In the genomic region with DNA sequence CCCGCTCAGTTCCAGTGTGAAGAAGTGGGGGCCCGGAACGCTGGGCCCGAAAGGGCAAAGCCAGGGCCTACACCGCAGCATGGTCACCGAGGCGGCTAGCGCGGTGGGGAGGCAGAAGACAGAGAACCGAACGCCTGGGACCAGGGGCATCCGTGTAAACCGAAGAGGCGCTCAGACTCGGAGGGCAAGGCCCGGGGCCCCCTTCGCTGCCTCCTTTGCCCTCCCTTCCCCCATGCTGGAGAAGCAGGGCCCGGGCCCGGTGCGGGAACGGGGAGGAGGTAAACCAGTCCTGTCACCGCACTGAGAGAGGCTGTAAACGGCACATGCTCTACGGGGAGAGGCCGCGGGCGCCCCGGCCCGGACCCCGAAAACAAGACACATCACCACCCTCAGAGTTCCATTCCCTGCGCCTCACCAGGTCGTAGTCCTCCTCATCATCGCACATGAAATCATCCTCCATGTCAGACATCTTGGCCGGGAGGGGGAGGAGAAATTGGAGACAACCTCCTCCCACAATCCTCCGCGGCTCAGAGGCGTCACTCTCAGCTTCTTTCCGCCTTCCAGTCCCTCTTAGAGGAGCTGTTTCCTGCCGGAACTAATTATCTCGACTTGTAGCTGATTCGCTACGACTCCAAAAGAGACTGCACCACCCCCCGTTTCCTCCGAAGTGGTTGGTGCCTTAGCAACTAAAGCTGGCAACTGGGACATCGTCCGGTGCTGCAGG, we compare ENCODE assay signal across 8 cellular contexts. TPM values are rescaled to one million over a fixed set of nuclear protein-coding genes. Genes with fewer than 3 reads are reported as not detected.
DNase-seq lines count a peak whose midpoint lies in the region; ATAC-seq and TF ChIP-seq lines count a peak whose summit lies in the region.

A gene (minus strand): TSS at position 490 of the 724 bp plus-strand sequence. CDS start 21 bp downstream, at position 469.

- POLR2A ChIA-PET in A673 (lab: Charles Lee; ENCODE audit: low non-redundant PET): interaction anchor here (0.6 kb wide), 1 partner anchor 96 kb away, joined by 4 read pairs; no protein-coding TSS in a partner anchor

- intact Hi-C loops in A673 (cut with micrococcal nuclease; ENCODE audit: unreplicated experiment) (no loop called here), breast epithelium (cut with DNase I; ENCODE audit: low total_unique reads) (loop anchor here (10.0 kb wide), 1 partner anchor 960 kb away; a partner anchor contains a TSS)

- peak; percentile 91 for ATAC-seq in GM18868 (IDR thresholded peaks at IDR 0.05; ENCODE audit: unreplicated experiment)
- peak; percentile 91 for ATAC-seq in HG03108 (IDR thresholded peaks at IDR 0.05; ENCODE audit: unreplicated experiment)

- no peaks in the 10 kb centered on the region for H3K27me3 ChIP-seq in A673 (replicated peaks; ENCODE audit: insufficient read depth, low read depth, low read length, poor library complexity)
- H3K27me3 ChIP-seq in breast epithelium: no peaks in the 10 kb centered on the region
- no peaks in the 10 kb centered on the region for H3K27me3 ChIP-seq in skeletal muscle tissue (ENCODE audit: control insufficient read depth in 3 of 3, insufficient read depth in 3 of 3, low read length in 3 of 3)

- H3K4me1 ChIP-seq in A673 (ENCODE audit: insufficient read depth, low read length, poor library complexity, severe bottlenecking): peaks cover 13% of the 10 kb centered on the region
- H3K4me1 ChIP-seq in breast epithelium: peaks cover 0 to 7% of the 10 kb centered on the region in 2 donors
- peaks cover 6 to 23% (median 19%) of the 10 kb centered on the region in 3 donors for H3K4me1 ChIP-seq in skeletal muscle tissue (ENCODE audit: control insufficient read depth in 3 of 3, insufficient read depth in 3 of 3, low read length in 3 of 3)

- CTCF ChIA-PET in A673 (lab: Charles Lee): interaction anchor here (0.6 to 1.2 kb wide), 3 partner anchors 8 to 1062 kb away, joined by 3 to 6 read pairs (median 4); no protein-coding TSS in a partner anchor

- H3K9ac ChIP-seq in skeletal muscle tissue (ENCODE audit: low read depth in 1 of 3, low read length in 3 of 3): peak within 1 kb of the TSS; percentile 96 to 98 (median 97)

- H3K9me3 ChIP-seq in A673 (ENCODE audit: low read depth, low read length, poor library complexity, severe bottlenecking): no peaks in the 10 kb centered on the region
- no peaks in the 10 kb centered on the region for H3K9me3 ChIP-seq in breast epithelium
- no peaks in the 10 kb centered on the region for H3K9me3 ChIP-seq in iPS-18c (ENCODE audit: control insufficient read depth, insufficient read depth, low read length)
- H3K9me3 ChIP-seq in skeletal muscle tissue (ENCODE audit: control insufficient read depth in 3 of 3, low read length in 3 of 3): no peaks in the 10 kb centered on the region

- DNase-seq in A673 (ENCODE audit: low spot score) (peak; percentile 98), NCI-H2196 (lab: John Stamatoyannopoulos, UW; ENCODE audit: unreplicated experiment) (peak; percentile 86), breast epithelium (ENCODE audit: low spot score in 2 of 2) (peak; percentile 91 to 95)

- TF ChIP-seq CTCF in A673 (conservative IDR thresholded peaks at IDR 0.05; ENCODE audit: low read depth, low read length) (no peak), VCaP (conservative IDR thresholded peaks at IDR 0.05) (no peak), breast epithelium (IDR thresholded peaks at IDR 0.05) (peak in 1 of 3 donors; percentile 19)

- TSS peak; percentile 36 for BruUV-seq in A673 (replicated peaks; lab: Mats Ljungman, UMichigan)

- H3K27ac ChIP-seq in A673 (ENCODE audit: low read depth, low read length, poor library complexity, severe bottlenecking) (peak within 1 kb of the TSS; percentile 93), VCaP (peak within 1 kb of the TSS; percentile 84), breast epithelium (peak within 1 kb of the TSS; percentile 93 to 97), skeletal muscle tissue (ENCODE audit: low read depth, low read length) (peak within 1 kb of the TSS; percentile 93)

- H3K4me3 ChIP-seq in A673 (ENCODE audit: low read depth, low read length, poor library complexity, severe bottlenecking): peak within 1 kb of the TSS; percentile 100
- peak within 1 kb of the TSS; percentile 95 to 100 (median 99) for H3K4me3 ChIP-seq in breast epithelium
- H3K4me3 ChIP-seq in iPS-18c (ENCODE audit: insufficient read depth, low read depth, low read length): peak within 1 kb of the TSS; percentile 83
- H3K4me3 ChIP-seq in skeletal muscle tissue (ENCODE audit: low read length in 3 of 3): peak within 1 kb of the TSS; percentile 80 to 100 (median 94)

- H3K36me3 ChIP-seq in A673 (ENCODE audit: insufficient read depth, low read length, poor library complexity, severe bottlenecking): no peaks in the 10 kb centered on the region
- no peaks in the 10 kb centered on the region for H3K36me3 ChIP-seq in breast epithelium
- no peaks in the 10 kb centered on the region for H3K36me3 ChIP-seq in skeletal muscle tissue (ENCODE audit: control insufficient read depth in 3 of 3, insufficient read depth in 3 of 3, low read length in 3 of 3)

- no peak for TF ChIP-seq POLR2A in breast epithelium (IDR thresholded peaks at IDR 0.05)

RNA-seq across cellular contexts. Expression of the gene that starts here (rescaled TPM):
- total RNA-seq in A673 (2021) (95.7 and 112 TPM in 2 replicates), breast epithelium (10 to 100 TPM; 59.3 to 96.8 (median 75.5) TPM), skeletal muscle tissue (40.7 TPM)

Comparison
In these comparisons a context has a peak if more than half of its experiments do, and no peak if none do; other contexts are left out.
1. Peak in every context shown above with its lines: DNase-seq, ATAC-seq, H3K4me3 ChIP-seq and H3K27ac ChIP-seq.